In the genomic region with DNA sequence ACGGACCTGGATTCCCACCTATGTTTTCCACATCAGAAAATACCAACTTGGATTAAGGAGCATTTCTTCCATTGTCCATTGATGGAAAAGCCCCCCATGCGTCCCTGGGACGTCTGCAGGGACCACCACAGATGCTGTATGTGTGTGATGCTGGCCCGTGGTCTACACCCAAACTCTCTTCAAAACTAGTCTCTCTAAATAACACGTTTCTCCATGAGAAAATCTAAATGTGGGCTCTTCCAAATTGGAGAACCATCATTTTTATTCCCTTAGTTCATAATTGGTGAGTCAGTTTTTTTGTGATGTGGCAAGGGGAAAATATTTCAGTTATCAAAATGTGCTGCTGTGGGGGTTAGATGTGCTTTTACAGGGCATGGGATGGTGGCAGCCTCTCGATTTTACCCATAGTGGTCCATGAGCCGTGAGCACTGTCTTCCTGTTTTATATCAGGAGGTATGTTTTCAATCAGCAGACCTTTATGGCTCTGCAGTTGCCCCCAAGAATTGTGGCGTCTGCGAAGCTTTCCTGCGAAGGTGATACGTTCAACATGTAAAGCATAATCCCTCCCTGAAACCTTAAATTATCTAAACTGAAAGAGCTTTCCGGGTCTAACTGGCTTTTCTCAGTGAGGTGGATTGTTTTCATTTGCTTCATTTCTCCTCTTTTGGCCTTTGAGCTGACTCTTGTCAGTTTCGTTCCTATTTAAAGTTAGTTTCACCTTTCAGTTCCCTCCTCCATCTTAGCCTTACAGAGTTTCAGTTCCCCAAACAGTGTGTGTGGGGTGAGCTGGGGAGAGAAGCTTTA, we compare ENCODE assay signal across 8 cellular contexts.
A peak's percentile ranks its signal among the peaks of the same experiment; 100 is the strongest.
DNase-seq lines count a peak whose midpoint lies in the region; ATAC-seq lines count a peak whose summit lies in the region.

No MANE protein-coding gene starts in this region.

- H3K27me3 Mint-ChIP-seq in T-helper 17 cell: no peaks in the 10 kb centered on the region
- H3K27me3 Mint-ChIP-seq in natural killer cell treated with Interleukin-12 subunit alpha and Interleukin-12 subunit beta and Interleukin-15 and Interleukin-18, amount 100 ng/mL, for 72 hours: no peaks in the 10 kb centered on the region

- ATAC-seq in GM18909 (IDR thresholded peaks at IDR 0.05; ENCODE audit: poor library complexity, unreplicated experiment): peak; percentile 97
- ATAC-seq in HG02973 (IDR thresholded peaks at IDR 0.05; ENCODE audit: unreplicated experiment): peak; percentile 95
- peak; percentile 83 for ATAC-seq in T-helper 17 cell
- ATAC-seq in natural killer cell treated with Interleukin-12 subunit alpha and Interleukin-12 subunit beta and Interleukin-15 and Interleukin-18, amount 100 ng/mL, for 72 hours: peak; percentile 87 to 88

- DNase-seq in T-helper 17 cell (no peak), amniotic stem cell (lab: John Stamatoyannopoulos, UW) (no peak), middle frontal gyrus (ENCODE audit: extremely low spot score, low spot score) (no peak), DMS153 treated with DMSO at 0.1 percent for 48 hours (lab: John Stamatoyannopoulos, UW; ENCODE audit: unreplicated experiment) (no peak), NCI-H2029 (lab: John Stamatoyannopoulos, UW) (no peak)
- no peak for DNase-seq in natural killer cell treated with Interleukin-12 subunit alpha and Interleukin-12 subunit beta and Interleukin-15 and Interleukin-18, amount 100 ng/mL, for 72 hours (ENCODE audit: low spot score)

- H3K9me3 Mint-ChIP-seq in natural killer cell treated with Interleukin-12 subunit alpha and Interleukin-12 subunit beta and Interleukin-15 and Interleukin-18, amount 100 ng/mL, for 72 hours: peaks cover 10% of the 10 kb centered on the region

- no peaks in the 10 kb centered on the region for H3K9me3 ChIP-seq in T-helper 17 cell (ENCODE audit: control insufficient read depth, low read length, poor library complexity, severe bottlenecking)

- H3K27ac Mint-ChIP-seq in T-helper 17 cell: peak overlapping the region; percentile 89
- peak overlapping the region; percentile 91 to 99 for H3K27ac Mint-ChIP-seq in natural killer cell treated with Interleukin-12 subunit alpha and Interleukin-12 subunit beta and Interleukin-15 and Interleukin-18, amount 100 ng/mL, for 72 hours

- no peaks in the 10 kb centered on the region for H3K36me3 Mint-ChIP-seq in T-helper 17 cell (ENCODE audit: low read depth)
- H3K36me3 Mint-ChIP-seq in natural killer cell treated with Interleukin-12 subunit alpha and Interleukin-12 subunit beta and Interleukin-15 and Interleukin-18, amount 100 ng/mL, for 72 hours: peaks cover 24% of the 10 kb centered on the region

- H3K4me3 Mint-ChIP-seq in T-helper 17 cell: peak overlapping the region; percentile 51
- peak overlapping the region; percentile 79 for H3K4me3 Mint-ChIP-seq in natural killer cell treated with Interleukin-12 subunit alpha and Interleukin-12 subunit beta and Interleukin-15 and Interleukin-18, amount 100 ng/mL, for 72 hours

- peaks cover 22% of the 10 kb centered on the region for H3K4me1 Mint-ChIP-seq in T-helper 17 cell
- H3K4me1 Mint-ChIP-seq in natural killer cell treated with Interleukin-12 subunit alpha and Interleukin-12 subunit beta and Interleukin-15 and Interleukin-18, amount 100 ng/mL, for 72 hours (ENCODE audit: low read depth in 2 of 2): peaks cover 47 to 48% of the 10 kb centered on the region in 2 donors
